Comparison of ENCODE assay signal across 8 cellular contexts in genomic region chrX:107118322-107119147, GRCh38. TPM values are rescaled to one million over a fixed set of nuclear protein-coding genes. Genes with fewer than 3 reads are reported as not detected.
DNase-seq lines count a peak whose midpoint lies in the region; ATAC-seq, FAIRE-seq and TF ChIP-seq lines count a peak whose summit lies in the region.

RBM41 (minus strand) TSS chrX:107118822; CDS start chrX:107118773, 49 bp downstream.

- ATAC-seq in HG03439 (IDR thresholded peaks at IDR 0.05; ENCODE audit: unreplicated experiment) = peak; percentile 99

- peak; percentile 99 for FAIRE-seq in GM19239 (lab: Jason Lieb, UNC)

- H3K27ac ChIP-seq in coronary artery (peak within 1 kb of the TSS; percentile 21 to 65), layer of hippocampus (ENCODE audit: low read depth, low read length) (peak within 1 kb of the TSS; percentile 23)

- DNase-seq in AG20443 (ENCODE audit: low spot score) (peak; percentile 62), GM19239 (ENCODE audit: insufficient read length, low spot score) (no peak), NCI-H460 (ENCODE audit: extremely low read depth, low read depth) (peak; percentile 65), coronary artery (ENCODE audit: low spot score) (peak; percentile 80)
- peak; percentile 78 for DNase-seq in activated CD4-positive, alpha-beta T cell treated with anti-CD3 and anti-CD28 coated beads for 48 hours
- peak; percentile 24 to 51 (median 39) for DNase-seq in stimulated activated CD4-positive, alpha-beta T cell treated with anti-CD3 and anti-CD28 coated beads, Interleukin-1b, Interleukin-23, amount 100 ng/mL, for 24 hours (ENCODE audit: low read depth in 4 of 4, low spot score in 1 of 4)

- H3K27me3 ChIP-seq in layer of hippocampus (ENCODE audit: control insufficient read depth, insufficient read depth, low read length) = no peaks in the 10 kb centered on the region

- TF ChIP-seq CTCF in coronary artery (IDR thresholded peaks at IDR 0.05) = no peak

- H3K4me3 ChIP-seq in coronary artery = peak within 1 kb of the TSS; percentile 81

RNA-seq across cellular contexts. Expression of gene RBM41, which starts in this region (rescaled TPM):
- 20.7 and 21.1 TPM in 2 replicates for total RNA-seq in NCI-H460 (2014; rRNA removed; shearing (Covaris generic))
- polyA plus RNA-seq in NCI-H460 (2014; cell fraction: nucleus; rRNA removed) = 26.8 and 37.7 TPM in 2 replicates
